Comparison of ENCODE assay signal across 9 cellular contexts in genomic region chr2:675460-675859, GRCh38. TPM values are rescaled to one million over a fixed set of nuclear protein-coding genes. Genes with fewer than 3 reads are reported as not detected.
DNase-seq lines count a peak whose midpoint lies in the region; ATAC-seq and TF ChIP-seq lines count a peak whose summit lies in the region.
"Had no signal": no experiment of that assay in that cellular context is flagged by ENCODE, and none has a peak within 500 bp of the region (broad histone marks: within the 10 kb centered on the region; RNA-seq: fewer than 3 reads in every experiment).

No MANE protein-coding gene starts in this region.

- H3K36me3 Mint-ChIP-seq in activated B cell treated with CpG ODN at 0.5 μM for 24 hours (ENCODE audit: low read depth) = peaks cover 52% of the 10 kb centered on the region
- H3K36me3 Mint-ChIP-seq in type B pancreatic cell = peaks cover under 1% of the 10 kb centered on the region
- peaks cover 5% of the 10 kb centered on the region for H3K36me3 Mint-ChIP-seq in T-helper 17 cell (ENCODE audit: low read depth)

- H3K9me3 Mint-ChIP-seq in activated B cell treated with CpG ODN at 0.5 μM for 24 hours (no peaks in the 10 kb centered on the region), type B pancreatic cell (no peaks in the 10 kb centered on the region)

- no peaks in the 10 kb centered on the region for H3K27me3 Mint-ChIP-seq in activated B cell treated with CpG ODN at 0.5 μM for 24 hours
- H3K27me3 Mint-ChIP-seq in type B pancreatic cell = no peaks in the 10 kb centered on the region
- H3K27me3 Mint-ChIP-seq in T-helper 17 cell = no peaks in the 10 kb centered on the region

- H3K9me3 ChIP-seq in heart right ventricle (no peaks in the 10 kb centered on the region), iPS-18a (ENCODE audit: control insufficient read depth, low read depth, low read length) (no peaks in the 10 kb centered on the region), T-helper 17 cell (ENCODE audit: control insufficient read depth, low read length, poor library complexity, severe bottlenecking) (no peaks in the 10 kb centered on the region)

- intact Hi-C loops in Right ventricle myocardium inferior (cut with DNase I) (loop anchor here (10.0 kb wide), 1 partner anchor 1379 kb away; no protein-coding TSS in a partner anchor), heart right ventricle (cut with DNase I) (no loop called here), activated B cell treated with CpG ODN at 0.5 μM for 24 hours (cut with micrococcal nuclease) (loop anchor here (5.0 kb wide), 1 partner anchor 1937 kb away; no protein-coding TSS in a partner anchor), posterior cingulate gyrus (cut with DNase I) (no loop called here)

- H3K4me3 Mint-ChIP-seq in activated B cell treated with CpG ODN at 0.5 μM for 24 hours (peak overlapping the region; percentile 90), type B pancreatic cell (peak overlapping the region; percentile 93), T-helper 17 cell (no peak overlapping the region)

- H3K4me1 Mint-ChIP-seq in activated B cell treated with CpG ODN at 0.5 μM for 24 hours (peaks cover 66% of the 10 kb centered on the region), type B pancreatic cell (ENCODE audit: unreplicated experiment) (peaks cover 30% of the 10 kb centered on the region), T-helper 17 cell (peaks cover 32% of the 10 kb centered on the region)

- H3K9ac ChIP-seq in iPS-18a (ENCODE audit: low read length) = peak overlapping the region; percentile 69

- H3K27me3 ChIP-seq in heart right ventricle = no peaks in the 10 kb centered on the region
- no peaks in the 10 kb centered on the region for H3K27me3 ChIP-seq in iPS-18a (ENCODE audit: control insufficient read depth, insufficient read depth, low read length)

- TF ChIP-seq CTCF in heart right ventricle (IDR thresholded peaks at IDR 0.05) = no peak
- TF ChIP-seq CTCF in activated B cell treated with CpG ODN at 0.5 μM for 24 hours (IDR thresholded peaks at IDR 0.05) = no peak
- TF ChIP-seq CTCF in type B pancreatic cell (conservative IDR thresholded peaks at IDR 0.05) = no peak

- H3K27ac Mint-ChIP-seq in activated B cell treated with CpG ODN at 0.5 μM for 24 hours (peak overlapping the region; percentile 8), type B pancreatic cell (peak overlapping the region; percentile 99), T-helper 17 cell (no peak overlapping the region)

- POLR2A ChIA-PET in activated B cell treated with CpG ODN at 0.5 μM for 24 hours (lab: Charles Lee) = no interaction called here

- 90 to 94% methylated on average over 9 of the region's 9 CpGs for WGBS in heart right ventricle, 2 donors

- H3K4me3 ChIP-seq in heart right ventricle (no peak overlapping the region), iPS-18a (ENCODE audit: low read length) (peak overlapping the region; percentile 86)

- H3K27ac ChIP-seq in heart right ventricle (no peak overlapping the region), iPS-18a (ENCODE audit: low read length) (peak overlapping the region; percentile 39)

- ATAC-seq in Right ventricle myocardium inferior (no peak), heart right ventricle (no peak), activated B cell treated with CpG ODN at 0.5 μM for 24 hours (ENCODE audit: low read depth) (no peak), T-helper 17 cell (no peak)

- H3K36me3 ChIP-seq in heart right ventricle (peaks cover 0 to 32% (median 6%) of the 10 kb centered on the region in 9 donors), iPS-18a (ENCODE audit: control insufficient read depth, low read depth, low read length) (peaks cover 19% of the 10 kb centered on the region)

- H3K4me1 ChIP-seq in heart right ventricle (peaks cover 0 to 32% (median 10%) of the 10 kb centered on the region in 9 donors), iPS-18a (ENCODE audit: control insufficient read depth, low read depth, low read length) (peaks cover 10% of the 10 kb centered on the region)

- CTCF ChIA-PET in activated B cell treated with CpG ODN at 0.5 μM for 24 hours (lab: Charles Lee) = no interaction called here

- DNase-seq in Right ventricle myocardium inferior (ENCODE audit: missing footprints) (peak; percentile 63), heart right ventricle (no peak), activated B cell treated with CpG ODN at 0.5 μM for 24 hours (no peak), type B pancreatic cell (ENCODE audit: extremely low spot score, unreplicated experiment) (no peak), T-helper 17 cell (no peak), NCI-H146 treated with DMSO at 0.1 percent for 48 hours (lab: John Stamatoyannopoulos, UW; ENCODE audit: unreplicated experiment) (no peak), posterior cingulate gyrus (no peak)
- DNase-seq: NCI-H1436 treated with DMSO at 0.1 percent for 48 hours had no signal

RNA-seq across cellular contexts. Expression of gene TMEM18, which starts 1.7 kb away (rescaled TPM):
- total RNA-seq in Right ventricle myocardium inferior (10.6 TPM), heart right ventricle (10 to 100 TPM; 10.1 to 13.4 (median 12.2) TPM), activated B cell treated with CpG ODN at 0.5 μM for 24 hours (30.8 and 34.6 TPM in 2 replicates), type B pancreatic cell (ENCODE audit: low replicate concordance) (22.8 and 27.4 TPM in 2 replicates), T-helper 17 cell (10 to 100 TPM; 29.3 to 34.3 TPM)
- polyA plus RNA-seq in heart right ventricle = 10 to 100 TPM; 10.2 to 21.9 TPM

Comparison
In these comparisons a context has a peak if more than half of its experiments do, and no peak if none do; other contexts are left out.
1. intact Hi-C loops: an anchor here in Right ventricle myocardium inferior (10.0 kb wide) and activated B cell treated with CpG ODN at 0.5 μM for 24 hours (5.0 kb wide); none called in heart right ventricle and posterior cingulate gyrus.